In genomic region chr10:938954-939678, GRCh38 we compare ENCODE assay signal across 21 cellular contexts. TPM values are rescaled to one million over a fixed set of nuclear protein-coding genes. Genes with fewer than 3 reads are reported as not detected.
DNase-seq lines count a peak whose midpoint lies in the region; ATAC-seq and TF ChIP-seq lines count a peak whose summit lies in the region.
"Had no signal": no experiment of that assay in that cellular context is flagged by ENCODE, and none has a peak within 500 bp of the region (broad histone marks: within the 10 kb centered on the region; RNA-seq: fewer than 3 reads in every experiment).

No MANE protein-coding gene starts in this region.

- no peak overlapping the region for H3K4me3 Mint-ChIP-seq in activated naive CD8-positive, alpha-beta T cell treated with anti-CD3 and anti-CD28 coated beads for 36 hours
- H3K4me3 Mint-ChIP-seq in naive thymus-derived CD8-positive, alpha-beta T cell = peak overlapping the region; percentile 39 to 83 (median 70)
- H3K4me3 Mint-ChIP-seq: activated B cell treated with CpG ODN at 0.5 μM for 24 hours; activated CD8-positive, alpha-beta memory T cell treated with anti-CD3 and anti-CD28 coated beads, Interleukin-2, amount 10 ng/mL, durations not matched to agents 7 days and 5 days; activated T-helper 17 cell treated with anti-CD3 and anti-CD28 coated beads, Interleukin-2, amount 50 U/mL, for 72 hours had no signal

- H3K27ac ChIP-seq in BLaER1 treated with 17β-estradiol and CSF1 and Interleukin-3, amounts not matched to agents 10 nM and 100 nM = peak overlapping the region in 2 of 11 experiments; percentile 7 to 45; a peak in 2 of 22 replicates
- no peak overlapping the region for H3K27ac ChIP-seq in DND-41 (ENCODE audit: low read length)
- no peak overlapping the region for H3K27ac ChIP-seq in vagina
- H3K27ac ChIP-seq: lower lobe of right lung, parathyroid adenoma, sigmoid colon, testis had no signal

- H3K79me2 ChIP-seq in DND-41 (ENCODE audit: insufficient read depth, low read length) = no peaks in the 10 kb centered on the region
- H3K79me2 ChIP-seq: parathyroid adenoma had no signal

- no peaks in the 10 kb centered on the region for H3K9me3 ChIP-seq in BLaER1 treated with 17β-estradiol and CSF1 and Interleukin-3, amounts not matched to agents 10 nM and 100 nM (replicated peaks in 1 of 11)
- H3K9me3 ChIP-seq in DND-41 (ENCODE audit: insufficient read depth, low read length, severe bottlenecking) (no peaks in the 10 kb centered on the region), vagina (no peaks in the 10 kb centered on the region)
- H3K9me3 ChIP-seq: lower lobe of right lung, sigmoid colon, SK-N-SH, testis had no signal

- H3K9ac ChIP-seq in BLaER1 treated with 17β-estradiol and CSF1 and Interleukin-3, amounts not matched to agents 10 nM and 100 nM = peak overlapping the region in 5 of 11 experiments; percentile 1 to 58 (median 36); a peak in 9 of 22 replicates
- H3K9ac ChIP-seq in DND-41 (ENCODE audit: low read depth, low read length) = no peak overlapping the region
- H3K9ac ChIP-seq: parathyroid adenoma, SK-N-SH had no signal

- H3K27me3 Mint-ChIP-seq in activated naive CD8-positive, alpha-beta T cell treated with anti-CD3 and anti-CD28 coated beads for 36 hours = no peaks in the 10 kb centered on the region
- no peaks in the 10 kb centered on the region for H3K27me3 Mint-ChIP-seq in naive thymus-derived CD8-positive, alpha-beta T cell
- H3K27me3 Mint-ChIP-seq: activated CD8-positive, alpha-beta memory T cell treated with anti-CD3 and anti-CD28 coated beads, Interleukin-2, amount 10 ng/mL, durations not matched to agents 7 days and 5 days; activated T-helper 17 cell treated with anti-CD3 and anti-CD28 coated beads, Interleukin-2, amount 50 U/mL, for 72 hours had no signal

- in situ Hi-C loops in ACHN (cut with HindIII; ENCODE audit: low pct_ligation_motif_present, low pct_unique_long_range_greater_than_20kb, low sequenced_read_pairs) = no loop called here

- H3K36me3 Mint-ChIP-seq in activated naive CD8-positive, alpha-beta T cell treated with anti-CD3 and anti-CD28 coated beads for 36 hours = no peaks in the 10 kb centered on the region
- no peaks in the 10 kb centered on the region for H3K36me3 Mint-ChIP-seq in naive thymus-derived CD8-positive, alpha-beta T cell
- H3K36me3 Mint-ChIP-seq: activated CD8-positive, alpha-beta memory T cell treated with anti-CD3 and anti-CD28 coated beads, Interleukin-2, amount 10 ng/mL, durations not matched to agents 7 days and 5 days had no signal

- peaks cover 0 to 6% (median 0%) of the 10 kb centered on the region in 11 experiments; a peak in 2 of 22 replicates for H3K27me3 ChIP-seq in BLaER1 treated with 17β-estradiol and CSF1 and Interleukin-3, amounts not matched to agents 10 nM and 100 nM
- no peaks in the 10 kb centered on the region for H3K27me3 ChIP-seq in DND-41 (ENCODE audit: insufficient read depth, low read length, poor library complexity)
- H3K27me3 ChIP-seq in vagina = no peaks in the 10 kb centered on the region
- H3K27me3 ChIP-seq: sigmoid colon, testis had no signal

- H3K4me3 ChIP-seq in BLaER1 treated with 17β-estradiol and CSF1 and Interleukin-3, amounts not matched to agents 10 nM and 100 nM = no peak overlapping the region
- no peak overlapping the region for H3K4me3 ChIP-seq in DND-41 (ENCODE audit: low read depth in 1 of 2, low read length in 2 of 2)
- no peak overlapping the region for H3K4me3 ChIP-seq in vagina
- H3K4me3 ChIP-seq: lower lobe of right lung, sigmoid colon, testis had no signal

- TF ChIP-seq CTCF in DND-41 (IDR thresholded peaks at IDR 0.05; ENCODE audit: borderline replicate concordance, extremely low read depth, low read length, poor library complexity, severe bottlenecking) (no peak), vagina (IDR thresholded peaks at IDR 0.05) (no peak)

- no peaks in the 10 kb centered on the region for H4K20me1 ChIP-seq in BLaER1 treated with 17β-estradiol and CSF1 and Interleukin-3, amounts not matched to agents 10 nM and 100 nM
- no peaks in the 10 kb centered on the region for H4K20me1 ChIP-seq in DND-41 (ENCODE audit: insufficient read depth, low read length)

- H3K4me2 ChIP-seq in BLaER1 treated with 17β-estradiol and CSF1 and Interleukin-3, amounts not matched to agents 10 nM and 100 nM = peak overlapping the region; percentile 47 to 85 (median 68)
- no peak overlapping the region for H3K4me2 ChIP-seq in DND-41 (ENCODE audit: insufficient read depth, low read length)
- H3K4me2 ChIP-seq: SK-N-SH had no signal

- H3K27ac Mint-ChIP-seq in activated naive CD8-positive, alpha-beta T cell treated with anti-CD3 and anti-CD28 coated beads for 36 hours = peak overlapping the region; percentile 42
- H3K27ac Mint-ChIP-seq in naive thymus-derived CD8-positive, alpha-beta T cell = peak overlapping the region; percentile 77 to 95 (median 89)
- H3K27ac Mint-ChIP-seq: activated B cell treated with CpG ODN at 0.5 μM for 24 hours; activated CD8-positive, alpha-beta memory T cell treated with anti-CD3 and anti-CD28 coated beads, Interleukin-2, amount 10 ng/mL, durations not matched to agents 7 days and 5 days; activated T-helper 17 cell treated with anti-CD3 and anti-CD28 coated beads, Interleukin-2, amount 50 U/mL, for 72 hours had no signal

- ATAC-seq in DND-41 (ENCODE audit: insufficient read depth, low read depth) = peak; percentile 91
- ATAC-seq in naive thymus-derived CD8-positive, alpha-beta T cell = peak; percentile 94 to 96
- ATAC-seq: activated CD8-positive, alpha-beta memory T cell treated with anti-CD3 and anti-CD28 coated beads, Interleukin-2, amount 10 ng/mL, durations not matched to agents 7 days and 5 days; activated T-helper 17 cell treated with anti-CD3 and anti-CD28 coated beads, Interleukin-2, amount 50 U/mL, for 72 hours; lower lobe of right lung had no signal

- 0 out of 2 replicates have a peak overlapping the region, but pooled peaks have one; percentile 6 for H2AFZ ChIP-seq in DND-41 (ENCODE audit: low read depth, low read length)
- H2AFZ ChIP-seq: parathyroid adenoma had no signal

- H3K9me3 Mint-ChIP-seq in activated naive CD8-positive, alpha-beta T cell treated with anti-CD3 and anti-CD28 coated beads for 36 hours = peaks cover 1% of the 10 kb centered on the region
- no peaks in the 10 kb centered on the region for H3K9me3 Mint-ChIP-seq in naive thymus-derived CD8-positive, alpha-beta T cell
- H3K9me3 Mint-ChIP-seq: activated B cell treated with CpG ODN at 0.5 μM for 24 hours; activated T-helper 17 cell treated with anti-CD3 and anti-CD28 coated beads, Interleukin-2, amount 50 U/mL, for 72 hours had no signal

- H3K4me1 Mint-ChIP-seq in activated naive CD8-positive, alpha-beta T cell treated with anti-CD3 and anti-CD28 coated beads for 36 hours = peaks cover 39% of the 10 kb centered on the region
- peaks cover 11 to 39% (median 23%) of the 10 kb centered on the region in 4 donors for H3K4me1 Mint-ChIP-seq in naive thymus-derived CD8-positive, alpha-beta T cell
- H3K4me1 Mint-ChIP-seq: activated T-helper 17 cell treated with anti-CD3 and anti-CD28 coated beads, Interleukin-2, amount 50 U/mL, for 72 hours had no signal

- peaks cover 42 to 72% (median 55%) of the 10 kb centered on the region in 10 experiments for H3K4me1 ChIP-seq in BLaER1 treated with 17β-estradiol and CSF1 and Interleukin-3, amounts not matched to agents 10 nM and 100 nM
- H3K4me1 ChIP-seq in DND-41 (ENCODE audit: insufficient read depth, low read length) = peaks cover 8% of the 10 kb centered on the region
- peaks cover 4% of the 10 kb centered on the region for H3K4me1 ChIP-seq in vagina
- H3K4me1 ChIP-seq: parathyroid adenoma, sigmoid colon, testis had no signal

- H3K36me3 ChIP-seq in BLaER1 treated with 17β-estradiol and CSF1 and Interleukin-3, amounts not matched to agents 10 nM and 100 nM = no peaks in the 10 kb centered on the region
- H3K36me3 ChIP-seq in DND-41 (ENCODE audit: insufficient read depth, low read length) = no peaks in the 10 kb centered on the region
- H3K36me3 ChIP-seq in vagina = no peaks in the 10 kb centered on the region
- H3K36me3 ChIP-seq: lower lobe of right lung, sigmoid colon had no signal

- TF ChIP-seq POLR2A in vagina (IDR thresholded peaks at IDR 0.05) = no peak

- DNase-seq in DND-41 (peak; percentile 49), vagina (ENCODE audit: extremely low spot score in 2 of 2) (no peak), activated gamma-delta T cell treated with Interleukin-2 at 50 U/mL for 16 hours (no peak), ACHN (no peak)
- no peak for DNase-seq in activated naive CD8-positive, alpha-beta T cell treated with anti-CD3 and anti-CD28 coated beads for 36 hours
- DNase-seq in naive thymus-derived CD8-positive, alpha-beta T cell = peak in 6 of 10 donors; percentile 24 to 47 (median 32)
- DNase-seq: activated B cell treated with CpG ODN at 0.5 μM for 24 hours; activated CD8-positive, alpha-beta memory T cell treated with anti-CD3 and anti-CD28 coated beads, Interleukin-2, amount 10 ng/mL, durations not matched to agents 7 days and 5 days; amniotic stem cell; COR-L47; hypothalamus; lower lobe of right lung; NCI-H1105 treated with DMSO at 0.1 percent for 48 hours; NCI-H524 treated with DMSO at 0.1 percent for 48 hours; RPMI8226; sigmoid colon; SK-N-SH; testis had no signal

- POLR2A ChIA-PET in naive thymus-derived CD8-positive, alpha-beta T cell (lab: Charles Lee) = interaction anchor here (1.5 kb wide), 1 partner anchor 49 kb away, joined by 4 read pairs; the partner anchor contains the start of gene GTPBP4

- intact Hi-C loops in vagina (cut with DNase I) = loop anchor here (10.0 kb wide), 1 partner anchor 116 kb away; the partner anchor contains the start of gene WDR37

RNA-seq across cellular contexts. Expression of gene LARP4B, which starts 7.6 kb away (rescaled TPM):
- 100 to 1,000 TPM; 106 to 114 TPM for total RNA-seq in activated naive CD8-positive, alpha-beta T cell treated with anti-CD3 and anti-CD28 coated beads for 36 hours
- total RNA-seq in naive thymus-derived CD8-positive, alpha-beta T cell = 10 to 100 TPM; 88.2 to 94.8 TPM
- 10 to 100 TPM; 22.8 to 40.5 (median 28.1) TPM for polyA plus RNA-seq in naive thymus-derived CD8-positive, alpha-beta T cell
- total RNA-seq in vagina = 78.3 TPM

RNA-seq across cellular contexts. Expression of gene GTPBP4, which starts 49.1 kb away (rescaled TPM):
- total RNA-seq in activated naive CD8-positive, alpha-beta T cell treated with anti-CD3 and anti-CD28 coated beads for 36 hours = 100 to 1,000 TPM; 158 to 163 TPM
- 10 to 100 TPM; 64.0 to 67.7 TPM for total RNA-seq in naive thymus-derived CD8-positive, alpha-beta T cell
- polyA plus RNA-seq in naive thymus-derived CD8-positive, alpha-beta T cell = 10 to 100 TPM; 22.7 to 29.8 (median 25.9) TPM
- 24.8 TPM for total RNA-seq in vagina

Comparison
In these comparisons a context has a peak if more than half of its experiments do, and no peak if none do; other contexts are left out.
1. DNase-seq: peak in DND-41 (single experiment) and naive thymus-derived CD8-positive, alpha-beta T cell (6 of 10); none in activated naive CD8-positive, alpha-beta T cell treated with anti-CD3 and anti-CD28 coated beads for 36 hours (single experiment), vagina (0 of 2), activated gamma-delta T cell treated with Interleukin-2 at 50 U/mL for 16 hours (single experiment) and ACHN (single experiment).